8 cellular contexts compared by ENCODE assay signal in genomic region chr1:35707253-35708178, GRCh38. TPM values are rescaled to one million over a fixed set of nuclear protein-coding genes. Genes with fewer than 3 reads are reported as not detected.
DNase-seq lines count a peak whose midpoint lies in the region; ATAC-seq and TF ChIP-seq lines count a peak whose summit lies in the region.

No MANE protein-coding gene starts in this region.

- peak overlapping the region; percentile 65 for H3K18ac ChIP-seq in trophoblast cell (ENCODE audit: low read length)

- peak overlapping the region; percentile 57 for H2BK120ac ChIP-seq in trophoblast cell (ENCODE audit: insufficient read depth, low read length, poor library complexity)

- peaks cover 15% of the 10 kb centered on the region for H3K27me3 Mint-ChIP-seq in glutamatergic neuron (ENCODE audit: unreplicated experiment)

- peaks cover 4% of the 10 kb centered on the region for H3K79me2 ChIP-seq in trophoblast cell (ENCODE audit: control insufficient read depth, insufficient read depth, low read length, poor library complexity)

- H4K12ac ChIP-seq in trophoblast cell (ENCODE audit: low read depth, low read length), result peak overlapping the region; percentile 81

- peak overlapping the region; percentile 86 for H3K4me2 ChIP-seq in trophoblast cell (ENCODE audit: low read length)

- peaks cover 5% of the 10 kb centered on the region for H3K27me3 ChIP-seq in trophoblast cell (ENCODE audit: insufficient read depth, low read length)

- H3K4ac ChIP-seq in trophoblast cell (ENCODE audit: low read depth, low read length), result peak overlapping the region; percentile 48

- peak overlapping the region; percentile 79 for H2AFZ ChIP-seq in trophoblast cell (ENCODE audit: insufficient read depth, low read length, poor library complexity)

- peak overlapping the region; percentile 54 for H3K9ac ChIP-seq in trophoblast cell (ENCODE audit: low read length)

- peaks cover 12% of the 10 kb centered on the region for H3K9me3 Mint-ChIP-seq in glutamatergic neuron (ENCODE audit: unreplicated experiment)

- no peak for TF ChIP-seq CTCF in GM12865 (IDR thresholded peaks at IDR 0.05; ENCODE audit: insufficient read depth, low read depth, low read length, missing control alignments)
- no peak for TF ChIP-seq CTCF in glutamatergic neuron (IDR thresholded peaks at IDR 0.05; ENCODE audit: partially characterized antibody, unreplicated experiment)

- peak overlapping the region; percentile 86 for H3K4me3 Mint-ChIP-seq in glutamatergic neuron (ENCODE audit: unreplicated experiment)

- no peak overlapping the region for H3K23ac ChIP-seq in trophoblast cell (ENCODE audit: low read length)

- no peak overlapping the region for H3K27ac ChIP-seq in trophoblast cell (ENCODE audit: low read depth, low read length)

- peaks cover 17% of the 10 kb centered on the region for H3K4me1 Mint-ChIP-seq in glutamatergic neuron (ENCODE audit: low read depth, unreplicated experiment)

- H3K36me3 Mint-ChIP-seq in glutamatergic neuron (ENCODE audit: unreplicated experiment), result no peaks in the 10 kb centered on the region

- H3K14ac ChIP-seq in trophoblast cell (ENCODE audit: low read length), result peak overlapping the region; percentile 58

- peaks cover 5% of the 10 kb centered on the region for H3K9me3 ChIP-seq in trophoblast cell (ENCODE audit: insufficient read depth, low read depth, low read length)

- peak overlapping the region; percentile 77 for H4K91ac ChIP-seq in trophoblast cell (ENCODE audit: low read depth, low read length)

- H3K4me3 ChIP-seq in GM12865 (ENCODE audit: low read depth, low read length) (peak overlapping the region; percentile 15; the same call in 1 of the 2 replicates), trophoblast cell (ENCODE audit: low read depth, low read length) (peak overlapping the region; percentile 59)

- H4K8ac ChIP-seq in trophoblast cell (ENCODE audit: low read depth, low read length), result peak overlapping the region; percentile 82

- H2BK12ac ChIP-seq in trophoblast cell (ENCODE audit: low read length), result no peak overlapping the region

- H2AK5ac ChIP-seq in trophoblast cell (ENCODE audit: low read length), result no peak overlapping the region

- DNase-seq in GM12865 (ENCODE audit: low read depth) (no peak), NCI-H510A treated with DMSO at 0.1 percent for 48 hours (lab: John Stamatoyannopoulos, UW) (peak; percentile 97), glutamatergic neuron (peak; percentile 88), trophoblast cell (peak; percentile 37 to 65), mucosa of gallbladder (ENCODE audit: low spot score) (no peak)
- peak; percentile 73 for DNase-seq in activated effector memory CD4-positive, alpha-beta T cell treated with anti-CD3 and anti-CD28 coated beads, Interleukin-2, amount 50 U/mL, for 16 hours

- no peaks in the 10 kb centered on the region for H3K36me3 ChIP-seq in trophoblast cell (ENCODE audit: control insufficient read depth in 1 of 2, insufficient read depth in 2 of 2, low read length in 2 of 2)

- H3K79me1 ChIP-seq in trophoblast cell (ENCODE audit: low read length), result peaks cover 7% of the 10 kb centered on the region

- peaks cover 4 to 12% of the 10 kb centered on the region in 2 experiments for H3K4me1 ChIP-seq in trophoblast cell (ENCODE audit: control insufficient read depth in 1 of 2, insufficient read depth in 2 of 2, low read length in 2 of 2)

- H2BK5ac ChIP-seq in trophoblast cell (ENCODE audit: low read depth, low read length, poor library complexity), result no peak overlapping the region

- no CpG with 5 or more reads among the region's 66 CpGs for WGBS in trophoblast cell (ENCODE audit: extremely low coverage, insufficient coverage, insufficient read length)

- peak overlapping the region; percentile 83 for H3K27ac Mint-ChIP-seq in glutamatergic neuron (ENCODE audit: unreplicated experiment)

- no peak for ATAC-seq in GM19397 (IDR thresholded peaks at IDR 0.05; ENCODE audit: unreplicated experiment)
- no peak for ATAC-seq in GM19035 (IDR thresholded peaks at IDR 0.05; ENCODE audit: unreplicated experiment)

RNA-seq across cellular contexts. Expression of gene C1orf216, which starts 11.2 kb away (rescaled TPM):
- total RNA-seq in glutamatergic neuron (ENCODE audit: unreplicated experiment) (21.6 TPM), mucosa of gallbladder (11.0 TPM)
- polyA plus RNA-seq in trophoblast cell (2013), result 2.5 and 2.8 TPM in 2 replicates

Comparison
In these comparisons a context has a peak if more than half of its experiments do, and no peak if none do; other contexts are left out.
1. DNase-seq: peak in NCI-H510A treated with DMSO at 0.1 percent for 48 hours (single experiment), activated effector memory CD4-positive, alpha-beta T cell treated with anti-CD3 and anti-CD28 coated beads, Interleukin-2, amount 50 U/mL, for 16 hours (single experiment), glutamatergic neuron (single experiment) and trophoblast cell (2 of 2); none in GM12865 (single experiment) and mucosa of gallbladder (single experiment).